ENCODE assay signal across 8 cellular contexts in genomic region chr3:45688194-45688881, GRCh38. TPM values are rescaled to one million over a fixed set of nuclear protein-coding genes. Genes with fewer than 3 reads are reported as not detected.
A peak's percentile ranks its signal among the peaks of the same experiment; 100 is the strongest.
DNase-seq lines count a peak whose midpoint lies in the region; ATAC-seq and TF ChIP-seq lines count a peak whose summit lies in the region.

No MANE protein-coding gene starts in this region.

- H3K36me3 Mint-ChIP-seq in activated CD4-positive, alpha-beta T cell treated with anti-CD3 and anti-CD28 coated beads, Interleukin-2, amount 10 ng/mL, durations not matched to agents 7 days and 5 days (ENCODE audit: low read depth), result peaks cover 26% of the 10 kb centered on the region
- peaks cover 0 to 23% (median 13%) of the 10 kb centered on the region in 3 donors for H3K36me3 Mint-ChIP-seq in naive thymus-derived CD8-positive, alpha-beta T cell

- no peaks in the 10 kb centered on the region for H3K27me3 ChIP-seq in BJ (ENCODE audit: control insufficient read depth, insufficient read depth, low read length)

- no peaks in the 10 kb centered on the region for H3K9me3 Mint-ChIP-seq in activated CD4-positive, alpha-beta T cell treated with anti-CD3 and anti-CD28 coated beads, Interleukin-2, amount 10 ng/mL, durations not matched to agents 7 days and 5 days
- H3K9me3 Mint-ChIP-seq in naive thymus-derived CD8-positive, alpha-beta T cell, result peaks cover 0 to 4% (median 0%) of the 10 kb centered on the region in 9 donors

- H3K27ac Mint-ChIP-seq in activated CD4-positive, alpha-beta T cell treated with anti-CD3 and anti-CD28 coated beads, Interleukin-2, amount 10 ng/mL, durations not matched to agents 7 days and 5 days, result peak overlapping the region; percentile 94
- H3K27ac Mint-ChIP-seq in naive thymus-derived CD8-positive, alpha-beta T cell, result peak overlapping the region; percentile 94 to 100 (median 98)

- H3K27me3 Mint-ChIP-seq in activated CD4-positive, alpha-beta T cell treated with anti-CD3 and anti-CD28 coated beads, Interleukin-2, amount 10 ng/mL, durations not matched to agents 7 days and 5 days, result peaks cover 3% of the 10 kb centered on the region
- H3K27me3 Mint-ChIP-seq in naive thymus-derived CD8-positive, alpha-beta T cell, result peaks cover 0 to 3% (median 0%) of the 10 kb centered on the region in 5 donors

- DNase-seq in BJ (ENCODE audit: low read depth) (no peak), GM20000 (ENCODE audit: low spot score) (peak; percentile 53), NCI-H2029 treated with DMSO at 0.1 percent for 48 hours (lab: John Stamatoyannopoulos, UW) (peak; percentile 79), epithelial cell of prostate (ENCODE audit: low read depth, low spot score) (no peak)
- peak; percentile 17 for DNase-seq in activated CD4-positive, alpha-beta T cell treated with anti-CD3 and anti-CD28 coated beads, Interleukin-2, amount 10 ng/mL, durations not matched to agents 7 days and 5 days
- peak in 4 of 10 donors; percentile 4 to 69 (median 24) for DNase-seq in naive thymus-derived CD8-positive, alpha-beta T cell

- CTCF ChIA-PET in BJ (lab: Yijun Ruan, JAX), result interaction anchor here (0.7 to 3.1 kb wide), 3 partner anchors 10 to 21 kb away, joined by 3 to 12 read pairs (median 11); no protein-coding TSS in a partner anchor
- CTCF ChIA-PET in activated CD4-positive, alpha-beta T cell treated with anti-CD3 and anti-CD28 coated beads, Interleukin-2, amount 10 ng/mL, durations not matched to agents 7 days and 5 days (lab: Charles Lee), result interaction anchor here (0.7 to 2.7 kb wide), 5 partner anchors 11 to 177 kb away, joined by 4 to 11 read pairs (median 6); no protein-coding TSS in a partner anchor

- peak; percentile 4 to 8 for ATAC-seq in naive thymus-derived CD8-positive, alpha-beta T cell
- ATAC-seq in GM21529 (IDR thresholded peaks at IDR 0.05; ENCODE audit: unreplicated experiment) (no peak), HG02884 (IDR thresholded peaks at IDR 0.05; ENCODE audit: unreplicated experiment) (no peak)

- peak overlapping the region; percentile 81 for H3K4me3 Mint-ChIP-seq in activated CD4-positive, alpha-beta T cell treated with anti-CD3 and anti-CD28 coated beads, Interleukin-2, amount 10 ng/mL, durations not matched to agents 7 days and 5 days
- H3K4me3 Mint-ChIP-seq in naive thymus-derived CD8-positive, alpha-beta T cell, result peak overlapping the region; percentile 85 to 97 (median 93)

- H3K27ac ChIP-seq in epithelial cell of prostate, result peak overlapping the region; percentile 83

- H3K4me1 Mint-ChIP-seq in activated CD4-positive, alpha-beta T cell treated with anti-CD3 and anti-CD28 coated beads, Interleukin-2, amount 10 ng/mL, durations not matched to agents 7 days and 5 days, result peaks cover 45% of the 10 kb centered on the region
- H3K4me1 Mint-ChIP-seq in naive thymus-derived CD8-positive, alpha-beta T cell, result peaks cover 24 to 64% (median 59%) of the 10 kb centered on the region in 4 donors

- H3K4me3 ChIP-seq in BJ (ENCODE audit: low read depth, low read length), result peak overlapping the region; percentile 50

- H3K36me3 ChIP-seq in BJ (ENCODE audit: control insufficient read depth, insufficient read depth, low read length), result no peaks in the 10 kb centered on the region; the same call in 1 of the 2 replicates

- TF ChIP-seq CTCF in BJ (IDR thresholded peaks at IDR 0.05; ENCODE audit: insufficient read depth, low read depth, low read length) (0 out of 2 replicates have a peak, but pooled peaks have one; percentile 6), GM20000 (IDR thresholded peaks at IDR 0.05; ENCODE audit: extremely low read depth, missing control alignments) (no peak)

- POLR2A ChIA-PET in BJ (lab: Charles Lee), result interaction anchor here (0.5 kb wide), 1 partner anchor 43 kb away, joined by 5 read pairs; no protein-coding TSS in a partner anchor
- POLR2A ChIA-PET in activated CD4-positive, alpha-beta T cell treated with anti-CD3 and anti-CD28 coated beads, Interleukin-2, amount 10 ng/mL, durations not matched to agents 7 days and 5 days (lab: Charles Lee), result no interaction called here
- POLR2A ChIA-PET in naive thymus-derived CD8-positive, alpha-beta T cell (lab: Charles Lee), result interaction anchor here (0.9 to 4.5 kb wide), 7 partner anchors 11 to 94 kb away, joined by 3 to 46 read pairs (median 7); partner anchors contain the start of gene LIMD1

RNA-seq across cellular contexts. Expression of gene SACM1L, which starts 0.9 kb away (rescaled TPM):
- 10.8 and 27.2 TPM in 2 replicates for polyA plus RNA-seq in BJ (2011; rRNA removed)
- 19.8 and 29.9 TPM in 2 replicates for polyA minus RNA-seq in BJ (2011; rRNA and poly(A)+ RNA removed)
- 10 to 100 TPM; 57.6 to 61.3 TPM for total RNA-seq in activated CD4-positive, alpha-beta T cell treated with anti-CD3 and anti-CD28 coated beads, Interleukin-2, amount 10 ng/mL, durations not matched to agents 7 days and 5 days
- 10 to 100 TPM; 89.8 to 94.4 TPM for total RNA-seq in naive thymus-derived CD8-positive, alpha-beta T cell
- 10 to 100 TPM; 18.8 to 30.3 (median 18.8) TPM for polyA plus RNA-seq in naive thymus-derived CD8-positive, alpha-beta T cell

Comparison
In these comparisons a context has a peak if more than half of its experiments do, and no peak if none do; other contexts are left out.
1. DNase-seq: peak in GM20000 (single experiment), NCI-H2029 treated with DMSO at 0.1 percent for 48 hours (single experiment) and activated CD4-positive, alpha-beta T cell treated with anti-CD3 and anti-CD28 coated beads, Interleukin-2, amount 10 ng/mL, durations not matched to agents 7 days and 5 days (single experiment); none in BJ (single experiment) and epithelial cell of prostate (single experiment).
2. ATAC-seq: peak in naive thymus-derived CD8-positive, alpha-beta T cell (2 of 2); none in GM21529 (single experiment) and HG02884 (single experiment).